Comparison of ENCODE assay signal across 1 cellular context in the genomic region with DNA sequence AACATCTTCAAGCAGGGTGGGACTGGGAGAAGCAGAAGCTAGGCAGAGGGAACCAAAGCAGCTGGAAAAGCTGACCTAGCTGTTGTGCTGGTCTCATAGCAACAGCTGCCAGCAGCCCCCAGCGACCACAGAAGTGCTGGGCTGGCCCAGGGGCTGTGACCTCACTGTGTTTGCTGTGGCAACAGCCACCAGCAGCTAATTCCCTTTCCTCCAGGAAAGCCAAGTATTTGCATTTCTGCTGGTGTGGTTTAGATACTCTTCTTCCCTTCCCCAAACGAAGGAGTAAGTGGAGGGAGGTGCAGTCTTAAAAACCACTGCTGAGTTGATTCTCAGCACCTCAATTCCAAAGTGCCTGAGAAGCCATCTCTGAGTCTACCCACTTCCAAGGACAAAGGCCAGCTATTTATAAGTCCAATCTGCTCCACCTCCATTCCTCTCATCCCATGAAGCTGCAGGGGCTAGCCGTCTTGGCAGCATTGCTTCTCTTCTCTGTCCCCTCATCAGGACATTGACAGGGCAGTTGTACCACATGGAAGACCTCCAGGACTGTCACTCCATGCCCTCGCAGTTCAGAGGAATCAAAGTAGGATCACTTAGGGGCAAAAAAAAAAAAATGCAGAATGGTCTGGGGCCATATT.
TF ChIP-seq lines count a peak whose summit lies in the region.

No MANE protein-coding gene starts in this region.

TF ChIP-seq in GM12878, 131 proteins besides CTCF, POLR2A, EP300 and RAD21 (continues in another document):
- TF ChIP-seq MEF2A (IDR thresholded peaks at IDR 0.05; ENCODE audit: insufficient read depth, low read depth, low read length) = no peak
- no peak for TF ChIP-seq BRCA1 (IDR thresholded peaks at IDR 0.05; ENCODE audit: low read depth, low read length)
- TF ChIP-seq ZNF207 (IDR thresholded peaks at IDR 0.05; ENCODE audit: borderline replicate concordance) = no peak
- TF ChIP-seq, protein P1, sequence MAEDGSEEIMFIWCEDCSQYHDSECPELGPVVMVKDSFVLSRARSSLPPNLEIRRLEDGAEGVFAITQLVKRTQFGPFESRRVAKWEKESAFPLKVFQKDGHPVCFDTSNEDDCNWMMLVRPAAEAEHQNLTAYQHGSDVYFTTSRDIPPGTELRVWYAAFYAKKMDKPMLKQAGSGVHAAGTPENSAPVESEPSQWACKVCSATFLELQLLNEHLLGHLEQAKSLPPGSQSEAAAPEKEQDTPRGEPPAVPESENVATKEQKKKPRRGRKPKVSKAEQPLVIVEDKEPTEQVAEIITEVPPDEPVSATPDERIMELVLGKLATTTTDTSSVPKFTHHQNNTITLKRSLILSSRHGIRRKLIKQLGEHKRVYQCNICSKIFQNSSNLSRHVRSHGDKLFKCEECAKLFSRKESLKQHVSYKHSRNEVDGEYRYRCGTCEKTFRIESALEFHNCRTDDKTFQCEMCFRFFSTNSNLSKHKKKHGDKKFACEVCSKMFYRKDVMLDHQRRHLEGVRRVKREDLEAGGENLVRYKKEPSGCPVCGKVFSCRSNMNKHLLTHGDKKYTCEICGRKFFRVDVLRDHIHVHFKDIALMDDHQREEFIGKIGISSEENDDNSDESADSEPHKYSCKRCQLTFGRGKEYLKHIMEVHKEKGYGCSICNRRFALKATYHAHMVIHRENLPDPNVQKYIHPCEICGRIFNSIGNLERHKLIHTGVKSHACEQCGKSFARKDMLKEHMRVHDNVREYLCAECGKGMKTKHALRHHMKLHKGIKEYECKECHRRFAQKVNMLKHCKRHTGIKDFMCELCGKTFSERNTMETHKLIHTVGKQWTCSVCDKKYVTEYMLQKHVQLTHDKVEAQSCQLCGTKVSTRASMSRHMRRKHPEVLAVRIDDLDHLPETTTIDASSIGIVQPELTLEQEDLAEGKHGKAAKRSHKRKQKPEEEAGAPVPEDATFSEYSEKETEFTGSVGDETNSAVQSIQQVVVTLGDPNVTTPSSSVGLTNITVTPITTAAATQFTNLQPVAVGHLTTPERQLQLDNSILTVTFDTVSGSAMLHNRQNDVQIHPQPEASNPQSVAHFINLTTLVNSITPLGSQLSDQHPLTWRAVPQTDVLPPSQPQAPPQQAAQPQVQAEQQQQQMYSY (CRISPR knock-in tag; IDR thresholded peaks at IDR 0.05) = no peak
- TF ChIP-seq NBN (IDR thresholded peaks at IDR 0.05) = no peak
- TF ChIP-seq CHD1 (IDR thresholded peaks at IDR 0.05; ENCODE audit: low read depth, low read length) = no peak
- no peak for TF ChIP-seq HSF1 (IDR thresholded peaks at IDR 0.05; ENCODE audit: low read depth, low read length)
- TF ChIP-seq PAX5 (IDR thresholded peaks at IDR 0.05; ENCODE audit: borderline replicate concordance, low read depth, low read length) = no peak
- TF ChIP-seq IKZF1 (conservative IDR thresholded peaks at IDR 0.05) = peak; percentile 29; the same call in 1 of the 2 replicates
- no peak for TF ChIP-seq ETV6 (conservative IDR thresholded peaks at IDR 0.05 in 1 of 2, IDR thresholded peaks at IDR 0.05 in 1 of 2; ENCODE audit: borderline replicate concordance in 1 of 2, low read depth in 1 of 2)
- no peak for TF ChIP-seq KLF5 (IDR thresholded peaks at IDR 0.05; ENCODE audit: partially characterized antibody)
- no peak for TF ChIP-seq RELA (IDR thresholded peaks at IDR 0.05; ENCODE audit: borderline replicate concordance, partially characterized antibody)
- TF ChIP-seq, protein P2, sequence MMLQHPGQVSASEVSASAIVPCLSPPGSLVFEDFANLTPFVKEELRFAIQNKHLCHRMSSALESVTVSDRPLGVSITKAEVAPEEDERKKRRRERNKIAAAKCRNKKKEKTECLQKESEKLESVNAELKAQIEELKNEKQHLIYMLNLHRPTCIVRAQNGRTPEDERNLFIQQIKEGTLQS (IDR thresholded peaks at IDR 0.05; ENCODE audit: borderline replicate concordance, extremely low read depth, low read depth, low read length) = no peak
- no peak for TF ChIP-seq E2F8 (IDR thresholded peaks at IDR 0.05; ENCODE audit: low read depth, partially characterized antibody)
- no peak for TF ChIP-seq ATF7 (IDR thresholded peaks at IDR 0.05; ENCODE audit: low read depth)
- TF ChIP-seq, protein P3, sequence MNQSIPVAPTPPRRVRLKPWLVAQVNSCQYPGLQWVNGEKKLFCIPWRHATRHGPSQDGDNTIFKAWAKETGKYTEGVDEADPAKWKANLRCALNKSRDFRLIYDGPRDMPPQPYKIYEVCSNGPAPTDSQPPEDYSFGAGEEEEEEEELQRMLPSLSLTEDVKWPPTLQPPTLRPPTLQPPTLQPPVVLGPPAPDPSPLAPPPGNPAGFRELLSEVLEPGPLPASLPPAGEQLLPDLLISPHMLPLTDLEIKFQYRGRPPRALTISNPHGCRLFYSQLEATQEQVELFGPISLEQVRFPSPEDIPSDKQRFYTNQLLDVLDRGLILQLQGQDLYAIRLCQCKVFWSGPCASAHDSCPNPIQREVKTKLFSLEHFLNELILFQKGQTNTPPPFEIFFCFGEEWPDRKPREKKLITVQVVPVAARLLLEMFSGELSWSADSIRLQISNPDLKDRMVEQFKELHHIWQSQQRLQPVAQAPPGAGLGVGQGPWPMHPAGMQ (IDR thresholded peaks at IDR 0.05; ENCODE audit: borderline replicate concordance) = no peak
- TF ChIP-seq FOXM1 (IDR thresholded peaks at IDR 0.05; ENCODE audit: low read depth, low read length) = 0 out of 2 replicates have a peak, but pooled peaks have one; percentile 11
- TF ChIP-seq RB1 (IDR thresholded peaks at IDR 0.05; ENCODE audit: borderline replicate concordance) = no peak
- TF ChIP-seq EED (IDR thresholded peaks at IDR 0.05; ENCODE audit: low read depth) = peak; percentile 55
- TF ChIP-seq SREBF1 (IDR thresholded peaks at IDR 0.05; ENCODE audit: low read length) = no peak
- peak; percentile 28 to 42; a peak in 3 of 4 replicates for TF ChIP-seq IKZF2 (IDR thresholded peaks at IDR 0.05)
- no peak for TF ChIP-seq ZBED1 (IDR thresholded peaks at IDR 0.05; ENCODE audit: borderline replicate concordance)
- no peak for TF ChIP-seq ZNF592 (IDR thresholded peaks at IDR 0.05)
- TF ChIP-seq RUNX3 (IDR thresholded peaks at IDR 0.05; ENCODE audit: low read length) = peak; percentile 76
- TF ChIP-seq MXI1 (IDR thresholded peaks at IDR 0.05; ENCODE audit: low read depth, low read length) = no peak
- TF ChIP-seq MTA2 (IDR thresholded peaks at IDR 0.05; ENCODE audit: low read depth) = no peak
- TF ChIP-seq NFYA (IDR thresholded peaks at IDR 0.05; ENCODE audit: borderline replicate concordance, low read depth, low read length) = no peak
- TF ChIP-seq EGR1 (IDR thresholded peaks at IDR 0.05; ENCODE audit: borderline replicate concordance in 1 of 2, low read depth in 2 of 2, low read length in 2 of 2) = no peak
- TF ChIP-seq ELK1 (IDR thresholded peaks at IDR 0.05; ENCODE audit: low read depth, low read length) = no peak
- no peak for TF ChIP-seq BMI1 (IDR thresholded peaks at IDR 0.05; ENCODE audit: borderline replicate concordance)
- TF ChIP-seq, protein P4, sequence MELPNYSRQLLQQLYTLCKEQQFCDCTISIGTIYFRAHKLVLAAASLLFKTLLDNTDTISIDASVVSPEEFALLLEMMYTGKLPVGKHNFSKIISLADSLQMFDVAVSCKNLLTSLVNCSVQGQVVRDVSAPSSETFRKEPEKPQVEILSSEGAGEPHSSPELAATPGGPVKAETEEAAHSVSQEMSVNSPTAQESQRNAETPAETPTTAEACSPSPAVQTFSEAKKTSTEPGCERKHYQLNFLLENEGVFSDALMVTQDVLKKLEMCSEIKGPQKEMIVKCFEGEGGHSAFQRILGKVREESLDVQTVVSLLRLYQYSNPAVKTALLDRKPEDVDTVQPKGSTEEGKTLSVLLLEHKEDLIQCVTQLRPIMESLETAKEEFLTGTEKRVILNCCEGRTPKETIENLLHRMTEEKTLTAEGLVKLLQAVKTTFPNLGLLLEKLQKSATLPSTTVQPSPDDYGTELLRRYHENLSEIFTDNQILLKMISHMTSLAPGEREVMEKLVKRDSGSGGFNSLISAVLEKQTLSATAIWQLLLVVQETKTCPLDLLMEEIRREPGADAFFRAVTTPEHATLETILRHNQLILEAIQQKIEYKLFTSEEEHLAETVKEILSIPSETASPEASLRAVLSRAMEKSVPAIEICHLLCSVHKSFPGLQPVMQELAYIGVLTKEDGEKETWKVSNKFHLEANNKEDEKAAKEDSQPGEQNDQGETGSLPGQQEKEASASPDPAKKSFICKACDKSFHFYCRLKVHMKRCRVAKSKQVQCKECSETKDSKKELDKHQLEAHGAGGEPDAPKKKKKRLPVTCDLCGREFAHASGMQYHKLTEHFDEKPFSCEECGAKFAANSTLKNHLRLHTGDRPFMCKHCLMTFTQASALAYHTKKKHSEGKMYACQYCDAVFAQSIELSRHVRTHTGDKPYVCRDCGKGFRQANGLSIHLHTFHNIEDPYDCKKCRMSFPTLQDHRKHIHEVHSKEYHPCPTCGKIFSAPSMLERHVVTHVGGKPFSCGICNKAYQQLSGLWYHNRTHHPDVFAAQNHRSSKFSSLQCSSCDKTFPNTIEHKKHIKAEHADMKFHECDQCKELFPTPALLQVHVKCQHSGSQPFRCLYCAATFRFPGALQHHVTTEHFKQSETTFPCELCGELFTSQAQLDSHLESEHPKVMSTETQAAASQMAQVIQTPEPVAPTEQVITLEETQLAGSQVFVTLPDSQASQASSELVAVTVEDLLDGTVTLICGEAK (IDR thresholded peaks at IDR 0.05; ENCODE audit: borderline replicate concordance) = no peak
- no peak for TF ChIP-seq NR2C2 (IDR thresholded peaks at IDR 0.05; ENCODE audit: borderline replicate concordance, control insufficient read depth, insufficient read length, low read depth)
- no peak for TF ChIP-seq WRNIP1 (IDR thresholded peaks at IDR 0.05; ENCODE audit: borderline replicate concordance, low read depth, low read length)
- no peak for TF ChIP-seq CHD4 (IDR thresholded peaks at IDR 0.05)
- no peak for TF ChIP-seq FOXK2 (IDR thresholded peaks at IDR 0.05)
- no peak for TF ChIP-seq POLR2AphosphoS2 (IDR thresholded peaks at IDR 0.05; ENCODE audit: low read depth, low read length)
